ENCODE assay signal across 16 cellular contexts in genomic region chr11:78660451-78660850, GRCh38.
DNase-seq lines count a peak whose midpoint lies in the region; ATAC-seq lines count a peak whose summit lies in the region.
"Had no signal": no experiment of that assay in that cellular context is flagged by ENCODE, and none has a peak within 500 bp of the region (broad histone marks: within the 10 kb centered on the region; RNA-seq: fewer than 3 reads in every experiment).

No MANE protein-coding gene starts in this region.

- no peaks in the 10 kb centered on the region for H3K4me1 Mint-ChIP-seq in activated CD8-positive, alpha-beta memory T cell treated with anti-CD3 and anti-CD28 coated beads, Interleukin-2, amount 10 ng/mL, durations not matched to agents 7 days and 5 days
- H3K4me1 Mint-ChIP-seq in activated T-helper 1 cell treated with anti-CD3 and anti-CD28 coated beads, Interleukin-12 subunit alpha, Interleukin-12 subunit beta, Interleukin-2, Interleukin-4 antibody, amounts not matched to agents 30 ng/mL and 10 ng/mL and 1 ng/mL, durations not matched to agents 14 hours and 24 hours and 36 hours (ENCODE audit: low read depth), result no peaks in the 10 kb centered on the region
- H3K4me1 Mint-ChIP-seq: CD14-positive monocyte had no signal

- DNase-seq in activated CD8-positive, alpha-beta memory T cell treated with anti-CD3 and anti-CD28 coated beads, Interleukin-2, amount 10 ng/mL, durations not matched to agents 7 days and 5 days, result peak; percentile 1
- DNase-seq in activated CD8-positive, alpha-beta memory T cell treated with anti-CD3 and anti-CD28 coated beads, Interleukin-2, amount 50 U/mL, for 48 hours, result no peak
- DNase-seq in astrocyte of the hippocampus (ENCODE audit: low read depth, low spot score) (peak; percentile 52), iris pigment epithelial cell (ENCODE audit: low read depth) (peak; percentile 18), DMS153 (lab: John Stamatoyannopoulos, UW) (no peak)
- DNase-seq in activated T-helper 1 cell treated with anti-CD3 and anti-CD28 coated beads, Interleukin-12 subunit alpha, Interleukin-12 subunit beta, Interleukin-2, Interleukin-4 antibody, amounts not matched to agents 30 ng/mL and 10 ng/mL and 1 ng/mL, durations not matched to agents 14 hours and 24 hours and 36 hours (ENCODE audit: low spot score), result no peak
- DNase-seq: 8988T, Calu3, GDM1, NCI-H187 treated with DMSO at 0.1 percent for 48 hours, NCI-H2171, NCI-H82, SIG-M5 had no signal

- ATAC-seq in activated CD8-positive, alpha-beta memory T cell treated with anti-CD3 and anti-CD28 coated beads, Interleukin-2, amount 10 ng/mL, durations not matched to agents 7 days and 5 days, result no peak
- ATAC-seq in GM21737 (IDR thresholded peaks at IDR 0.05; ENCODE audit: unreplicated experiment) (no peak), GM21825 (IDR thresholded peaks at IDR 0.05; ENCODE audit: unreplicated experiment) (no peak)

- no peaks in the 10 kb centered on the region for H3K36me3 Mint-ChIP-seq in activated CD8-positive, alpha-beta memory T cell treated with anti-CD3 and anti-CD28 coated beads, Interleukin-2, amount 10 ng/mL, durations not matched to agents 7 days and 5 days
- H3K36me3 Mint-ChIP-seq in activated T-helper 1 cell treated with anti-CD3 and anti-CD28 coated beads, Interleukin-12 subunit alpha, Interleukin-12 subunit beta, Interleukin-2, Interleukin-4 antibody, amounts not matched to agents 30 ng/mL and 10 ng/mL and 1 ng/mL, durations not matched to agents 14 hours and 24 hours and 36 hours (ENCODE audit: low read depth), result no peaks in the 10 kb centered on the region
- H3K36me3 Mint-ChIP-seq: CD14-positive monocyte had no signal

- intact Hi-C loops in activated T-helper 1 cell treated with anti-CD3 and anti-CD28 coated beads, Interleukin-12 subunit alpha, Interleukin-12 subunit beta, Interleukin-2, Interleukin-4 antibody, amounts not matched to agents 30 ng/mL and 10 ng/mL and 1 ng/mL, durations not matched to agents 14 hours and 24 hours and 36 hours (cut with micrococcal nuclease), result no loop called here

- H3K9me3 Mint-ChIP-seq in activated CD8-positive, alpha-beta memory T cell treated with anti-CD3 and anti-CD28 coated beads, Interleukin-2, amount 10 ng/mL, durations not matched to agents 7 days and 5 days (ENCODE audit: low read depth), result no peaks in the 10 kb centered on the region
- no peaks in the 10 kb centered on the region for H3K9me3 Mint-ChIP-seq in activated T-helper 1 cell treated with anti-CD3 and anti-CD28 coated beads, Interleukin-12 subunit alpha, Interleukin-12 subunit beta, Interleukin-2, Interleukin-4 antibody, amounts not matched to agents 30 ng/mL and 10 ng/mL and 1 ng/mL, durations not matched to agents 14 hours and 24 hours and 36 hours

- H3K27me3 Mint-ChIP-seq in activated CD8-positive, alpha-beta memory T cell treated with anti-CD3 and anti-CD28 coated beads, Interleukin-2, amount 10 ng/mL, durations not matched to agents 7 days and 5 days, result peaks cover 3% of the 10 kb centered on the region
- peaks cover 7% of the 10 kb centered on the region for H3K27me3 Mint-ChIP-seq in activated T-helper 1 cell treated with anti-CD3 and anti-CD28 coated beads, Interleukin-12 subunit alpha, Interleukin-12 subunit beta, Interleukin-2, Interleukin-4 antibody, amounts not matched to agents 30 ng/mL and 10 ng/mL and 1 ng/mL, durations not matched to agents 14 hours and 24 hours and 36 hours (ENCODE audit: insufficient read depth)

- H3K27ac Mint-ChIP-seq in activated CD8-positive, alpha-beta memory T cell treated with anti-CD3 and anti-CD28 coated beads, Interleukin-2, amount 10 ng/mL, durations not matched to agents 7 days and 5 days, result no peak overlapping the region
- no peak overlapping the region for H3K27ac Mint-ChIP-seq in activated T-helper 1 cell treated with anti-CD3 and anti-CD28 coated beads, Interleukin-12 subunit alpha, Interleukin-12 subunit beta, Interleukin-2, Interleukin-4 antibody, amounts not matched to agents 30 ng/mL and 10 ng/mL and 1 ng/mL, durations not matched to agents 14 hours and 24 hours and 36 hours

- no peak overlapping the region for H3K4me3 Mint-ChIP-seq in activated CD8-positive, alpha-beta memory T cell treated with anti-CD3 and anti-CD28 coated beads, Interleukin-2, amount 10 ng/mL, durations not matched to agents 7 days and 5 days
- no peak overlapping the region for H3K4me3 Mint-ChIP-seq in activated T-helper 1 cell treated with anti-CD3 and anti-CD28 coated beads, Interleukin-12 subunit alpha, Interleukin-12 subunit beta, Interleukin-2, Interleukin-4 antibody, amounts not matched to agents 30 ng/mL and 10 ng/mL and 1 ng/mL, durations not matched to agents 14 hours and 24 hours and 36 hours
- H3K4me3 Mint-ChIP-seq: CD14-positive monocyte had no signal

- CTCF ChIA-PET in activated CD8-positive, alpha-beta memory T cell treated with anti-CD3 and anti-CD28 coated beads, Interleukin-2, amount 10 ng/mL, durations not matched to agents 7 days and 5 days (lab: Charles Lee), result interaction anchor here (1.6 kb wide), 1 partner anchor 15 kb away, joined by 9 read pairs; no protein-coding TSS in a partner anchor

Comparison
In these comparisons a context has a peak if more than half of its experiments do, and no peak if none do; other contexts are left out.
1. DNase-seq: peak in activated CD8-positive, alpha-beta memory T cell treated with anti-CD3 and anti-CD28 coated beads, Interleukin-2, amount 10 ng/mL, durations not matched to agents 7 days and 5 days (single experiment), astrocyte of the hippocampus (single experiment) and iris pigment epithelial cell (single experiment); none in activated CD8-positive, alpha-beta memory T cell treated with anti-CD3 and anti-CD28 coated beads, Interleukin-2, amount 50 U/mL, for 48 hours (single experiment), activated T-helper 1 cell treated with anti-CD3 and anti-CD28 coated beads, Interleukin-12 subunit alpha, Interleukin-12 subunit beta, Interleukin-2, Interleukin-4 antibody, amounts not matched to agents 30 ng/mL and 10 ng/mL and 1 ng/mL, durations not matched to agents 14 hours and 24 hours and 36 hours (single experiment) and DMS153 (single experiment).